In genomic region chr9:109012876-109013677, GRCh38 we compare ENCODE assay signal across 8 cellular contexts. TPM values are rescaled to one million over a fixed set of nuclear protein-coding genes. Genes with fewer than 3 reads are reported as not detected.
DNase-seq lines count a peak whose midpoint lies in the region; ATAC-seq and TF ChIP-seq lines count a peak whose summit lies in the region.

Gene CTNNAL1, minus strand, starts transcription at chr9:109013499. Its CDS starts 57 bp downstream, at chr9:109013442.

- peaks cover 46% of the 10 kb centered on the region for H3K79me2 ChIP-seq in mammary epithelial cell (ENCODE audit: insufficient read depth, low read length)

- CTCF ChIA-PET in mammary epithelial cell (lab: Charles Lee; ENCODE audit: low non-redundant PET) = interaction anchor here (0.9 kb wide), 1 partner anchor 59 kb away, joined by 3 read pairs; no protein-coding TSS in a partner anchor

- in situ Hi-C loops in mammary epithelial cell (cut with MboI; ENCODE audit: low sequenced_read_pairs in 2 of 2) = no loop called here

- H3K27me3 ChIP-seq in mammary epithelial cell (ENCODE audit: insufficient read depth, low read length) = no peaks in the 10 kb centered on the region

- peak within 1 kb of the TSS; percentile 90 for H3K4me3 ChIP-seq in WI38 (ENCODE audit: low read depth, low read length)
- peak within 1 kb of the TSS; percentile 55 to 73 (median 69) for H3K4me3 ChIP-seq in mammary epithelial cell (replicated peaks in 1 of 3; ENCODE audit: insufficient read depth in 1 of 3, low read depth in 2 of 3, low read length in 3 of 3)

- peaks cover 27% of the 10 kb centered on the region for H3K4me1 ChIP-seq in mammary epithelial cell (ENCODE audit: insufficient read depth, low read length)

- peak within 1 kb of the TSS; percentile 85 for H2AFZ ChIP-seq in mammary epithelial cell (ENCODE audit: low read depth, low read length)

- BruUV-seq in mammary epithelial cell (replicated peaks; lab: Mats Ljungman, UMichigan) = no TSS peak

- peaks cover 18 to 20% of the 10 kb centered on the region in 2 donors for H3K4me1 Mint-ChIP-seq in immature natural killer cell

- DNase-seq in NCI-H1694 treated with DMSO at 0.1 percent for 48 hours (lab: John Stamatoyannopoulos, UW) = peak; percentile 45
- no peak for DNase-seq in NCI-H1694 (lab: John Stamatoyannopoulos, UW)
- DNase-seq in NCI-H187 treated with DMSO at 0.1 percent for 48 hours (lab: John Stamatoyannopoulos, UW) = peak; percentile 29
- peak; percentile 71 for DNase-seq in mammary epithelial cell
- DNase-seq in immature natural killer cell = peak; percentile 88 to 90 (median 89)
- peak; percentile 60 to 85 (median 74) for DNase-seq in stimulated activated CD4-positive, alpha-beta T cell treated with anti-CD3 and anti-CD28 coated beads, Interleukin-12 subunit alpha, Interleukin-12 subunit beta, amount 100 ng/mL, for 48 hours (ENCODE audit: low read depth in 2 of 3, low spot score in 1 of 3)

- H3K27me3 Mint-ChIP-seq in immature natural killer cell (ENCODE audit: low read depth in 3 of 3) = peaks cover 2 to 7% (median 6%) of the 10 kb centered on the region in 3 donors

- peak within 1 kb of the TSS; percentile 91 for H3K27ac ChIP-seq in mammary epithelial cell (ENCODE audit: insufficient read depth, low read depth, low read length)

- ATAC-seq in HG02938 (IDR thresholded peaks at IDR 0.05; ENCODE audit: unreplicated experiment) = peak; percentile 63

- peak within 1 kb of the TSS; percentile 92 for H3K9ac ChIP-seq in mammary epithelial cell (ENCODE audit: insufficient read depth, low read length)

- peak within 1 kb of the TSS; percentile 89 to 99 (median 94) for H3K4me3 Mint-ChIP-seq in immature natural killer cell

- no peaks in the 10 kb centered on the region for H3K36me3 Mint-ChIP-seq in immature natural killer cell

- TF ChIP-seq CTCF in WI38 (IDR thresholded peaks at IDR 0.05; ENCODE audit: low read depth, low read length) (no peak), mammary epithelial cell (conservative IDR thresholded peaks at IDR 0.05 in 1 of 2, IDR thresholded peaks at IDR 0.05 in 1 of 2; ENCODE audit: extremely low read depth in 1 of 2, insufficient read depth in 1 of 2, low read depth in 1 of 2, low read length in 2 of 2) (no peak)

- H3K9me3 Mint-ChIP-seq in immature natural killer cell = no peaks in the 10 kb centered on the region

- WGBS in mammary epithelial cell (ENCODE audit: low coverage, missing lambda C conversion rate) = 2% methylated on average over 19 of the region's 99 CpGs

- H3K4me2 ChIP-seq in mammary epithelial cell (ENCODE audit: insufficient read depth, low read depth, low read length) = peak within 1 kb of the TSS; percentile 82

- H3K36me3 ChIP-seq in mammary epithelial cell (ENCODE audit: insufficient read depth, low read length) = no peaks in the 10 kb centered on the region

- no peaks in the 10 kb centered on the region for H3K9me3 ChIP-seq in mammary epithelial cell (replicated peaks; ENCODE audit: insufficient read depth, low read length)

- dilution Hi-C loops in mammary epithelial cell (cut with HindIII; ENCODE audit: low sequenced_read_pairs) = no loop called here

- no peaks in the 10 kb centered on the region for H4K20me1 ChIP-seq in mammary epithelial cell (ENCODE audit: insufficient read depth, low read length)

- H3K27ac Mint-ChIP-seq in immature natural killer cell = peak within 1 kb of the TSS; percentile 88 to 95 (median 92)

- intact Hi-C loops in mammary epithelial cell (cut with micrococcal nuclease) = loop anchor here (1.0 to 5.0 kb wide), 5 partner anchors 24 to 304 kb away; partner anchors contain the start of gene TMEM245

RNA-seq across cellular contexts. Expression of gene CTNNAL1, which starts in this region (rescaled TPM):
- 10 to 100 TPM; 43.7 to 82.2 TPM for total RNA-seq in mammary epithelial cell
- polyA plus RNA-seq in mammary epithelial cell (71.4 TPM), immature natural killer cell (1 to 10 TPM in 2 of 3 donors, not detected in 1; 1.7 to 5.2 TPM)
- polyA minus RNA-seq in mammary epithelial cell = 43.8 TPM

Comparison
In these comparisons a context has a peak if more than half of its experiments do, and no peak if none do; other contexts are left out.
1. RNA of gene CTNNAL1 (polyA plus RNA-seq): 71.4 TPM in mammary epithelial cell (single experiment); 1.7 to 5.2 TPM in immature natural killer cell; every median in the first group is over 10 times any median in the second.